ENCODE assay signal across 13 cellular contexts in the genomic region with DNA sequence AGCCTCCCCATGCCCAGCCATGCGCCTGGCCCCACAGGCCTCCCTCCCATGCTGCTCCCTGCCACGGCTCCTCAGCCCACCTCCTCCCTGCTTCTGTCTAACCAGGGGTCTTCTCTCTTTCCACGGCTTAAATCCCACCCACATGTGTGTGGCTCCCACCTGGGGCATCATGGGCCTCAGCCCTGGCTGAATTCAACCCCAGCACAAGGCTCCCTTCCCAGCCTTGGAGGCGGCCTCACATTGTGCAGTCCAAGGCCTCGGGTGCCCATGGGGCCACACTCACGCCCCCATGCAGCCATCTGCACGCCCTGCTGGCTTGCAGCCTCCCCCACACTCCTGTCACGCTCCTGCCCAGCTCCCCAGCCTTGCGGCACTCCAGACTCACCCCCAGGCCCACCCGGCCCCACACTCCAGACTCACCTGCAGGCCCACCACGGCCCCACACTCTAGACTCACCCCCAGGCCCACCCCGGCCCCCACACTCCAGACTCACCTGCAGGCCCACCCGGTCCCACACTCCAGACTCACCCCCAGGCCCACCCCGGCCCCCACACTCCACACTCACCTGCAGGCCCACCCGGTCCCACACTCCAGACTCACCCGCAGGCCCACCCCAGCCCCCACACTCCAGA.
"Had no signal": no experiment of that assay in that cellular context is flagged by ENCODE, and none has a peak within 500 bp of the region (broad histone marks: within the 10 kb centered on the region; RNA-seq: fewer than 3 reads in every experiment).

No MANE protein-coding gene starts in this region.

- DNase-seq: activated CD4-positive, alpha-beta T cell treated with anti-CD3 and anti-CD28 coated beads for 4 hours; activated T-cell treated with anti-CD3 and anti-CD28 coated beads, Interleukin-2, amount 50 U/mL, for 1 hour; dermis blood vessel endothelial cell; effector memory CD4-positive, alpha-beta T cell; kidney glomerular epithelial cell; natural killer cell; substantia nigra; tibial artery had no signal

- H3K27ac ChIP-seq: esophagus muscularis mucosa, gastroesophageal sphincter, heart left ventricle, tibial artery had no signal

- H3K4me3 ChIP-seq: esophagus muscularis mucosa, gastroesophageal sphincter, heart left ventricle, tibial artery had no signal

- ATAC-seq: gastroesophageal sphincter, natural killer cell had no signal

- H3K36me3 Mint-ChIP-seq: natural killer cell had no signal

- H3K4me1 ChIP-seq: tibial artery had no signal

- H3K9me3 Mint-ChIP-seq: activated CD8-positive, alpha-beta T cell treated with anti-CD3 and anti-CD28 coated beads for 36 hours; activated naive CD4-positive, alpha-beta T cell treated with anti-CD3 and anti-CD28 coated beads, Interleukin-2, amount 10 ng/mL, durations not matched to agents 7 days and 5 days; natural killer cell had no signal

- H3K4me3 Mint-ChIP-seq: activated CD8-positive, alpha-beta T cell treated with anti-CD3 and anti-CD28 coated beads for 36 hours; activated naive CD4-positive, alpha-beta T cell treated with anti-CD3 and anti-CD28 coated beads, Interleukin-2, amount 10 ng/mL, durations not matched to agents 7 days and 5 days had no signal

- H3K27me3 ChIP-seq: esophagus muscularis mucosa, gastroesophageal sphincter, heart left ventricle, tibial artery had no signal

- H3K27me3 Mint-ChIP-seq: activated CD8-positive, alpha-beta T cell treated with anti-CD3 and anti-CD28 coated beads for 36 hours; activated naive CD4-positive, alpha-beta T cell treated with anti-CD3 and anti-CD28 coated beads, Interleukin-2, amount 10 ng/mL, durations not matched to agents 7 days and 5 days had no signal

- H3K9me3 ChIP-seq: esophagus muscularis mucosa, gastroesophageal sphincter, heart left ventricle, tibial artery had no signal
